ENCODE assay signal across 12 cellular contexts in the genomic region with DNA sequence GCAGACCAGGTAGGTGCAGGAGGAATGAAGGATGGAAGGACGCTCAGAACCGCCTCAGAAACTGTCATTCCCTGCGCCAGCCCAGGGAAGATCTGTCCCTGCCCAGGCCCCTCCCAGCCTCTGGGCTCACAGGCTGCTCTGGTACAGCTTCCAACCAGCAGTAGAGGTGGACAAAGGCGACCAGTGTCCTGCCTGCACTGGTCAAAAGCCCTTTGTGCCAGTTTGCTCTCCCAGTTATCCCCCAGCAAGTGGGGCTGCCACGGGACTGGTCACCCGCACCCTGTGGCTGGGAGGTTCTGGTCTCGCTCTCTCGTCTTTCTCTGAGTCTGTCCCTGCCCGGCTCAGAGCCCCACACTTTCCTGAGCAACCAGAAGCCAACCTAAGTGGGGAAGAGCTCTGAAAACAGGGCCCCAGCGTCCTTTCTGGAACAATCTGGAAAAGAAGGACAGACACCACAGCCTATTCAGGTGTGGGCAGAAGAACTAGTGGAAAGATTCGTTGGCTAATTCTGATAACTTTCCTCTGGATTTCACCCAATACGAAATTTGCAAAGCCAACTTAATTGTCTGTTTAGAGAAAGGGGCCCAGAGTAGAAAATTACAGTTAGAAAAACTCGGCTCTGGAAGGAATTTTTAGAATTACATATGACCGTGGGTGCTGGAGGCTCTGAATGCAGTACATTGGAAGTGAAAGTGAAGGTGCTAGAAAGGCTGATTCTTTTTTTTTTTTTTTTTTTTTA. TPM values are rescaled to one million over a fixed set of nuclear protein-coding genes. Genes with fewer than 3 reads are reported as not detected.
A peak's percentile ranks its signal among the peaks of the same experiment; 100 is the strongest.
DNase-seq lines count a peak whose midpoint lies in the region; ATAC-seq and TF ChIP-seq lines count a peak whose summit lies in the region.
"Had no signal": no experiment of that assay in that cellular context is flagged by ENCODE, and none has a peak within 500 bp of the region (broad histone marks: within the 10 kb centered on the region; RNA-seq: fewer than 3 reads in every experiment).

No MANE protein-coding gene starts in this region.

- no peak for TF ChIP-seq CTCF in esophagus squamous epithelium (IDR thresholded peaks at IDR 0.05)

- TF ChIP-seq POLR2A in esophagus squamous epithelium (IDR thresholded peaks at IDR 0.05), result no peak

- no peaks in the 10 kb centered on the region for H3K27me3 ChIP-seq in esophagus squamous epithelium

- no peaks in the 10 kb centered on the region for H3K9me3 ChIP-seq in esophagus squamous epithelium

- peaks cover 0 to 53% (median 0%) of the 10 kb centered on the region in 3 donors for H3K36me3 ChIP-seq in esophagus squamous epithelium

- intact Hi-C loops in esophagus squamous epithelium (cut with DNase I), result no loop called here

- H3K27ac ChIP-seq in temporal lobe (ENCODE audit: low read depth, low read length) (peak overlapping the region; percentile 99), esophagus squamous epithelium (peak overlapping the region in 1 of 4 donors; percentile 18)
- H3K27ac ChIP-seq: PC-9 had no signal

- ATAC-seq in HG03521 (IDR thresholded peaks at IDR 0.05; ENCODE audit: unreplicated experiment), result no peak
- ATAC-seq: left lobe of liver had no signal

- peak; percentile 96 for DNase-seq in SK-MEL-5 (ENCODE audit: low read depth, low spot score)
- peak; percentile 86 for DNase-seq in foreskin melanocyte
- DNase-seq in myocyte (ENCODE audit: low read depth), result peak; percentile 55
- no peak for DNase-seq in stimulated activated CD4-positive, alpha-beta T cell treated with anti-CD3 and anti-CD28 coated beads, Interleukin-4, amount 100 ng/mL, for 1 hour
- DNase-seq in NCI-H2196 treated with DMSO at 0.1 percent for 48 hours (lab: John Stamatoyannopoulos, UW; ENCODE audit: unreplicated experiment), result no peak
- DNase-seq in esophagus squamous epithelium (lab: John Stamatoyannopoulos, UW), result no peak
- DNase-seq: Kasumi-1, NCI-H2107, PC-9 had no signal

- in situ Hi-C loops in SK-MEL-5 (cut with HindIII; ENCODE audit: low pct_unique_long_range_greater_than_20kb, low sequenced_read_pairs), result no loop called here

- 65 to 67% methylated on average over 7 to 11 of the region's 14 CpGs for WGBS in esophagus squamous epithelium, 2 donors

- no peak overlapping the region for H3K4me3 ChIP-seq in esophagus squamous epithelium
- H3K4me3 ChIP-seq: PC-9 had no signal

- H3K4me1 ChIP-seq in esophagus squamous epithelium, result no peaks in the 10 kb centered on the region

RNA-seq across cellular contexts. Expression of a gene that starts 21.7 kb away (rescaled TPM):
- total RNA-seq in SK-MEL-5 (2014; rRNA removed; shearing (Covaris generic)), result 19.5 and 20.6 TPM in 2 replicates
- 20.9 and 24.7 TPM in 2 replicates for polyA plus RNA-seq in SK-MEL-5 (2015; cell fraction: cytosol; rRNA removed)
- polyA plus RNA-seq in SK-MEL-5 (2015; cell fraction: nucleus; rRNA removed), result 48.7 and 69.5 TPM in 2 replicates
- 13.6 and 21.6 TPM in 2 replicates for total RNA-seq in myocyte
- 28.7 TPM for polyA plus RNA-seq in myocyte (2012)
- 15.2 TPM for total RNA-seq in temporal lobe
- total RNA-seq in esophagus squamous epithelium, result 10 to 100 TPM; 12.3 to 21.6 (median 13.7) TPM

RNA-seq across cellular contexts. Expression of a gene that starts 43.1 kb away (rescaled TPM):
- 2.0 and 2.2 TPM in 2 replicates for total RNA-seq in SK-MEL-5 (2014; rRNA removed; shearing (Covaris generic))
- 3.1 and 3.2 TPM in 2 replicates for polyA plus RNA-seq in SK-MEL-5 (2015; cell fraction: cytosol; rRNA removed)
- 0.62 and 0.66 TPM in 2 replicates for polyA plus RNA-seq in SK-MEL-5 (2015; cell fraction: nucleus; rRNA removed)
- 1.7 and 1.8 TPM in 2 replicates for total RNA-seq in myocyte
- polyA plus RNA-seq in myocyte (2012), result 2.7 TPM
- 0.74 TPM for total RNA-seq in temporal lobe
- total RNA-seq in esophagus squamous epithelium, result 1 to 10 TPM; 1.3 to 5.7 (median 3.7) TPM

RNA-seq across cellular contexts. Expression of a gene that starts 53.9 kb away (rescaled TPM):
- 11.3 and 16.5 TPM in 2 replicates for total RNA-seq in SK-MEL-5 (2014; rRNA removed; shearing (Covaris generic))
- polyA plus RNA-seq in SK-MEL-5 (2015; cell fraction: cytosol; rRNA removed), result 13.1 and 13.7 TPM in 2 replicates
- polyA plus RNA-seq in SK-MEL-5 (2015; cell fraction: nucleus; rRNA removed), result 46.9 and 57.4 TPM in 2 replicates
- total RNA-seq in myocyte, result 30.3 and 43.4 TPM in 2 replicates
- 50.4 TPM for polyA plus RNA-seq in myocyte (2012)
- total RNA-seq in temporal lobe, result 4.2 TPM
- total RNA-seq in esophagus squamous epithelium, result 10 to 100 TPM in 1 of 4 donors, 1 to 10 TPM in 3; 4.6 to 14.5 (median 7.0) TPM

Comparison
In these comparisons a context has a peak if more than half of its experiments do, and no peak if none do; other contexts are left out.
1. DNase-seq: peak in SK-MEL-5 (single experiment), foreskin melanocyte (single experiment) and myocyte (single experiment); none in stimulated activated CD4-positive, alpha-beta T cell treated with anti-CD3 and anti-CD28 coated beads, Interleukin-4, amount 100 ng/mL, for 1 hour (single experiment), NCI-H2196 treated with DMSO at 0.1 percent for 48 hours (single experiment) and esophagus squamous epithelium (single experiment).